In the genomic region with DNA sequence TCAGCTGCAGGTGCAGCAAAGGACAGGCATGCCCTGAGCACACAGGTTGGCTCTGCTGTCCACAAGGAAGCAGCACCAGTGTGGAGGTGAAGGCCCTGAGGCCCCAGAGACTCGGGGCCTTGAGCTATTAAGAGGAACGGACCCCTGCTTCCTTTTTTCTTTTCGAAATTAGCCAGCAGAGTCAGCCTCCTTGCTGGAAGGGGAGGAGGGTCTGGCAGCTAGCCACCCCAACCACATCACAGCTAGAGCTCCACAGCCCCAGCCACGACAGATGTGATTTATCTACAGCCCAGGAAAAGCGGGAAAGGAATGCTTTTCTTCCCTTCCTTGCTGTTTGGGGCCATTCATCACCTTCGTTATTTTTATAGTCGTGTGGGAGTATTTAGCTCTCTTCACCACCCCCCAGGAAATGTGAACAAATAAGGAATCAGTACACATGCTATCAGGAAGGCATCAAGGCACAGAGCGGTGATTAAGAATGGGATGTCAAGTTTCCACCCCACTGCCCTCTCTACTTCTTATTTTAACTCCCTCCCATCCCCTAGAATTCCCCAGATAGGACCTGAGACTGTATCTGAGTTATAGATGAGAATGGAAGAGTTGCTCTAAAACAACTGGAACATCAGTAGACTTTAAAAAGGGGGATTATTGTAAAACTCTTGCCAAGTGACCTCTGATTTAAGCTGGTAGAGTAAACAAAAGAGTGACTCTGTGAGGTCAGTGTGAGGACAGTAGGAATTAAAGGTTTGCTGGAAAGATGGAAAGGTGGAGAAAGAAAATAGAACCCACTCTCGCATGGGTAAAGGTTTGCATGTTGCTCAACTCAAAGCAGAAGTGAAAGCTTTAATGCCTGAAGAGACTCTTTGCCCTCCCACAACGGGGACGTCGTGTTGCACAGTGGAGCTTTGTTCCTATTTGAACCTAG, we compare ENCODE assay signal across 11 cellular contexts.
DNase-seq lines count a peak whose midpoint lies in the region; ATAC-seq and TF ChIP-seq lines count a peak whose summit lies in the region.
"Had no signal": no experiment of that assay in that cellular context is flagged by ENCODE, and none has a peak within 500 bp of the region (broad histone marks: within the 10 kb centered on the region; RNA-seq: fewer than 3 reads in every experiment).

No MANE protein-coding gene starts in this region.

- H3K4me1 ChIP-seq in Caco-2, result no peaks in the 10 kb centered on the region

- H3K9me3 Mint-ChIP-seq in Caco-2 (ENCODE audit: unreplicated experiment), result no peaks in the 10 kb centered on the region
- H3K9me3 Mint-ChIP-seq: central memory CD8-positive, alpha-beta T cell had no signal

- POLR2A ChIA-PET in Caco-2 (lab: Charles Lee), result no interaction called here

- intact Hi-C loops in Caco-2 (cut with micrococcal nuclease; ENCODE audit: unreplicated experiment), result no loop called here

- no peak for TF ChIP-seq CTCF in Caco-2 (IDR thresholded peaks at IDR 0.05; ENCODE audit: insufficient read depth in 1 of 2, low read depth in 1 of 2, low read length in 1 of 2, severe bottlenecking in 1 of 2, unreplicated experiment in 1 of 2)

- H3K27me3 Mint-ChIP-seq in Caco-2 (ENCODE audit: insufficient read depth, unreplicated experiment), result peaks cover 9% of the 10 kb centered on the region

- in situ Hi-C loops in G401 (cut with HindIII; ENCODE audit: low sequenced_read_pairs), result no loop called here

- no peaks in the 10 kb centered on the region for H3K4me1 Mint-ChIP-seq in Caco-2 (ENCODE audit: low read depth, unreplicated experiment)
- H3K4me1 Mint-ChIP-seq: central memory CD8-positive, alpha-beta T cell had no signal

- no peak overlapping the region for H3K4me3 ChIP-seq in Caco-2 (ENCODE audit: low read depth, low read length)

- CTCF ChIA-PET in Caco-2 (lab: Charles Lee), result no interaction called here

- H3K27ac Mint-ChIP-seq in Caco-2 (ENCODE audit: unreplicated experiment), result no peak overlapping the region

- no peaks in the 10 kb centered on the region for H3K36me3 ChIP-seq in Caco-2 (ENCODE audit: control insufficient read depth, insufficient read depth, low read length)

- no TSS peak for BruUV-seq in Caco-2 (replicated peaks; lab: Mats Ljungman, UMichigan)

- DNase-seq in DMS 273 (lab: John Stamatoyannopoulos, UW; ENCODE audit: unreplicated experiment) (peak; percentile 38), DMS 273 treated with DMSO at 0.1 percent for 48 hours (lab: John Stamatoyannopoulos, UW) (no peak), putamen (ENCODE audit: low spot score) (peak; percentile 2), mucosa of gallbladder (ENCODE audit: low spot score) (no peak), G401 (ENCODE audit: low spot score) (no peak), Caco-2 (no peak)
- DNase-seq: RPMI8226; stimulated activated CD4-positive, alpha-beta T cell treated with anti-CD3 and anti-CD28 coated beads, Interleukin-2, amount 100 ng/mL, for 24 hours had no signal

- H3K4me3 Mint-ChIP-seq in Caco-2 (ENCODE audit: unreplicated experiment), result no peak overlapping the region
- H3K4me3 Mint-ChIP-seq: central memory CD8-positive, alpha-beta T cell had no signal

- peak; percentile 60 for ATAC-seq in GM21717 (IDR thresholded peaks at IDR 0.05; ENCODE audit: unreplicated experiment)
- ATAC-seq in HG03432 (IDR thresholded peaks at IDR 0.05; ENCODE audit: unreplicated experiment), result peak; percentile 72

- no peaks in the 10 kb centered on the region for H3K9me3 ChIP-seq in Caco-2

- H3K36me3 Mint-ChIP-seq in Caco-2 (ENCODE audit: insufficient read depth, unreplicated experiment), result no peaks in the 10 kb centered on the region

- no peaks in the 10 kb centered on the region for H3K27me3 ChIP-seq in Caco-2 (replicated peaks; ENCODE audit: control insufficient read depth, insufficient read depth, low read length)

Comparison
In these comparisons a context has a peak if more than half of its experiments do, and no peak if none do; other contexts are left out.
1. DNase-seq: peak in DMS 273 (single experiment) and putamen (single experiment); none in DMS 273 treated with DMSO at 0.1 percent for 48 hours (single experiment), mucosa of gallbladder (single experiment), G401 (single experiment) and Caco-2 (0 of 2).